Comparison of ENCODE assay signal across 8 cellular contexts in the genomic region with DNA sequence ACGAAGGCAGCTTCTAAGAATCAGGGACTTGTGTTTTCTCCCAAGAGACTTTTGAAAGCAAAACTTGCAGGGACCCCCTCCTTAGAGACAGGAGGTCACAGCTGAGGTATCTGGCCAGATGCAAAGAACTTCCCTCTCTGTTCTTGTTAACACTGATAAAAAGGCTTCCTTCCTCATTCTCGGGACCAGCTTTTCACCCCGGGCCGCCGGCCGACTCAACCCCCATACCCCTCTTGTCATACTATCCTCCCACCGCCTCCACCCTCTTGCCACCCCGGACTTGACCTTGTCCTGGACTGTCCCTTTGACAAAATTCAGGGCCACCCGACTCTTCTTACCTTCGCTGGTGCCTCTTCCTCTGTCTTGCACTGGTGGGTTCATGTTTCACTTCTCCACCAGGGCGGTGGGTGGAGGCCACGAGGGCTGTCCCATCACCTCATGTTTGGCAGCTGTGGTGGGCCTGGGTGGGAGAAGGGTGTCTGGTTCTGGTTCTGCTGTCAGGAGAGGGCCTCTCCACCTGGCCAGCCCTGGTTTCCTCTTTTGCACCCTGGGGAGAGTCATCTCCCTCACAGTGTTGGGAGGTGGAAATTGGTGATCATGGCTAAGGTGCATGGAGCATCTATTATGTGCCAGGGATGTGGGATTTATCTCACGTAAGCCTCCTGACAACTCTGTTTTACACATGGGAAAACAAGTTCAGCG. TPM values are rescaled to one million over a fixed set of nuclear protein-coding genes. Genes with fewer than 3 reads are reported as not detected.
DNase-seq lines count a peak whose midpoint lies in the region; ATAC-seq and TF ChIP-seq lines count a peak whose summit lies in the region.

No MANE protein-coding gene starts in this region.

- H3K36me3 ChIP-seq in naive thymus-derived CD4-positive, alpha-beta T cell (ENCODE audit: control insufficient read depth in 2 of 3, insufficient read depth in 3 of 3, low read length in 3 of 3) = no peaks in the 10 kb centered on the region
- H3K36me3 ChIP-seq in SK-N-SH (replicated peaks in 1 of 2; ENCODE audit: control insufficient read depth in 1 of 2, insufficient read depth in 2 of 2, low read length in 1 of 2) = no peaks in the 10 kb centered on the region
- H3K36me3 ChIP-seq in suprapubic skin = no peaks in the 10 kb centered on the region

- H3K27ac ChIP-seq in naive thymus-derived CD4-positive, alpha-beta T cell (ENCODE audit: low read depth, low read length) = no peak overlapping the region
- H3K27ac ChIP-seq in SK-N-SH (ENCODE audit: low read depth in 2 of 2, low read length in 1 of 2) (no peak overlapping the region), suprapubic skin (no peak overlapping the region)

- H3F3A ChIP-seq in SK-N-SH (replicated peaks; ENCODE audit: insufficient read depth) = no peaks in the 10 kb centered on the region

- H3K27me3 ChIP-seq in naive thymus-derived CD4-positive, alpha-beta T cell (ENCODE audit: control insufficient read depth in 2 of 2, insufficient read depth in 2 of 2, low read length in 2 of 2) = no peaks in the 10 kb centered on the region
- no peaks in the 10 kb centered on the region for H3K27me3 ChIP-seq in SK-N-SH (ENCODE audit: insufficient read depth)
- no peaks in the 10 kb centered on the region for H3K27me3 ChIP-seq in suprapubic skin

- H3K4me3 Mint-ChIP-seq in naive thymus-derived CD4-positive, alpha-beta T cell = peak overlapping the region in 2 of 10 donors; percentile 7 to 65

- H3K36me3 Mint-ChIP-seq in naive thymus-derived CD4-positive, alpha-beta T cell = peaks cover 0 to 11% (median 0%) of the 10 kb centered on the region in 5 donors

- DNase-seq in NAMALWA (ENCODE audit: low spot score) (peak; percentile 86), SK-N-DZ (ENCODE audit: low spot score) (no peak), SK-N-SH (no peak), COLO829 (ENCODE audit: low spot score) (no peak), suprapubic skin (ENCODE audit: low spot score in 2 of 2) (no peak)
- DNase-seq in naive thymus-derived CD4-positive, alpha-beta T cell = no peak

- no peak overlapping the region for H3K4me3 ChIP-seq in naive thymus-derived CD4-positive, alpha-beta T cell (ENCODE audit: low read length)
- H3K4me3 ChIP-seq in SK-N-SH (ENCODE audit: low read depth in 2 of 2, low read length in 1 of 2) (no peak overlapping the region), suprapubic skin (no peak overlapping the region)

- TF ChIP-seq POLR2A in suprapubic skin (IDR thresholded peaks at IDR 0.05) = no peak

- H3K27ac Mint-ChIP-seq in naive thymus-derived CD4-positive, alpha-beta T cell = peak overlapping the region in 1 of 9 donors; percentile 83

- no peak overlapping the region for H3K9ac ChIP-seq in SK-N-SH

- peaks cover 0 to 2% (median 0%) of the 10 kb centered on the region in 11 donors for H3K9me3 Mint-ChIP-seq in naive thymus-derived CD4-positive, alpha-beta T cell

- no peak for TF ChIP-seq CTCF in SK-N-SH (IDR thresholded peaks at IDR 0.05)
- TF ChIP-seq CTCF in suprapubic skin (IDR thresholded peaks at IDR 0.05) = no peak

- TF ChIP-seq RAD21 in SK-N-SH (IDR thresholded peaks at IDR 0.05; ENCODE audit: low read length) = no peak

- CTCF ChIA-PET in naive thymus-derived CD4-positive, alpha-beta T cell (lab: Charles Lee) = interaction anchor here (0.6 kb wide), 1 partner anchor 285 kb away, joined by 3 read pairs; no protein-coding TSS in a partner anchor
- CTCF ChIA-PET in SK-N-SH (lab: Yijun Ruan, JAX) = interaction anchor here (1.0 to 3.1 kb wide), 3 partner anchors 15 to 300 kb away, joined by 3 to 8 read pairs (median 3); partner anchors contain the start of gene BHLHE40

- H3K9me2 ChIP-seq in SK-N-SH = no peaks in the 10 kb centered on the region

- no peaks in the 10 kb centered on the region for H3K79me2 ChIP-seq in SK-N-SH (ENCODE audit: insufficient read depth)

- peaks cover 0 to 8% (median 0%) of the 10 kb centered on the region in 5 donors for H3K27me3 Mint-ChIP-seq in naive thymus-derived CD4-positive, alpha-beta T cell

- H3K4me1 Mint-ChIP-seq in naive thymus-derived CD4-positive, alpha-beta T cell = peaks cover 10 to 74% (median 23%) of the 10 kb centered on the region in 7 donors

- no peaks in the 10 kb centered on the region for H4K20me1 ChIP-seq in SK-N-SH (ENCODE audit: insufficient read depth)

- H3K9me3 ChIP-seq in naive thymus-derived CD4-positive, alpha-beta T cell (ENCODE audit: control insufficient read depth in 2 of 3, low read length in 3 of 3) = no peaks in the 10 kb centered on the region
- H3K9me3 ChIP-seq in SK-N-SH (no peaks in the 10 kb centered on the region), suprapubic skin (no peaks in the 10 kb centered on the region)

- peaks cover 0 to 43% of the 10 kb centered on the region in 2 donors for H3K4me1 ChIP-seq in naive thymus-derived CD4-positive, alpha-beta T cell (ENCODE audit: control insufficient read depth in 2 of 2, insufficient read depth in 2 of 2, low read length in 2 of 2)
- H3K4me1 ChIP-seq in SK-N-SH (ENCODE audit: control insufficient read depth in 1 of 2, insufficient read depth in 2 of 2, low read depth in 1 of 2, low read length in 1 of 2) (peaks cover 0 to 5% of the 10 kb centered on the region in 2 experiments; a peak in 1 of 4 replicates), suprapubic skin (peaks cover 56% of the 10 kb centered on the region)

- ATAC-seq in GM18867 (IDR thresholded peaks at IDR 0.05; ENCODE audit: unreplicated experiment) = peak; percentile 57
- ATAC-seq in HG02571 (IDR thresholded peaks at IDR 0.05; ENCODE audit: unreplicated experiment) = peak; percentile 52
- ATAC-seq in naive thymus-derived CD4-positive, alpha-beta T cell = peak; percentile 60

- WGBS in SK-N-SH (ENCODE audit: low lambda C conversion rate) = 96% methylated on average over 13 of the region's 14 CpGs
- WGBS in suprapubic skin = 87% methylated on average over 14 of the region's 14 CpGs

- TF ChIP-seq EP300 in SK-N-SH (IDR thresholded peaks at IDR 0.05; ENCODE audit: borderline replicate concordance in 1 of 2, low read depth in 1 of 2, low read length in 1 of 2) = no peak
- no peak for TF ChIP-seq EP300 in suprapubic skin (IDR thresholded peaks at IDR 0.05)

- H3K4me2 ChIP-seq in SK-N-SH = no peak overlapping the region

- no peak overlapping the region for H2AFZ ChIP-seq in SK-N-SH (ENCODE audit: low read depth)

- intact Hi-C loops in naive thymus-derived CD4-positive, alpha-beta T cell (cut with micrococcal nuclease) = no loop called here

- POLR2A ChIA-PET in naive thymus-derived CD4-positive, alpha-beta T cell (lab: Charles Lee) = interaction anchor here (0.7 kb wide), 1 partner anchor 33 kb away, joined by 3 read pairs; no protein-coding TSS in a partner anchor
- POLR2A ChIA-PET in SK-N-SH (lab: Yijun Ruan, JAX) = interaction anchor here (0.9 kb wide), 1 partner anchor 29 kb away, joined by 3 read pairs; no protein-coding TSS in a partner anchor

TF ChIP-seq in SK-N-SH, 30 proteins besides CTCF, POLR2A, EP300 and RAD21:
- TF ChIP-seq YY1 (IDR thresholded peaks at IDR 0.05; ENCODE audit: low read depth) (no peak), RXRA (IDR thresholded peaks at IDR 0.05; ENCODE audit: borderline replicate concordance, low read depth) (no peak), EZH2phosphoT487 (IDR thresholded peaks at IDR 0.05; ENCODE audit: borderline replicate concordance, low read depth) (no peak), CHD2 (IDR thresholded peaks at IDR 0.05; ENCODE audit: low read length, partially characterized antibody) (no peak), TCF12 (IDR thresholded peaks at IDR 0.05) (no peak), NRF1 (IDR thresholded peaks at IDR 0.05; ENCODE audit: low read depth, low read length) (no peak)
- TF ChIP-seq, protein P1, sequence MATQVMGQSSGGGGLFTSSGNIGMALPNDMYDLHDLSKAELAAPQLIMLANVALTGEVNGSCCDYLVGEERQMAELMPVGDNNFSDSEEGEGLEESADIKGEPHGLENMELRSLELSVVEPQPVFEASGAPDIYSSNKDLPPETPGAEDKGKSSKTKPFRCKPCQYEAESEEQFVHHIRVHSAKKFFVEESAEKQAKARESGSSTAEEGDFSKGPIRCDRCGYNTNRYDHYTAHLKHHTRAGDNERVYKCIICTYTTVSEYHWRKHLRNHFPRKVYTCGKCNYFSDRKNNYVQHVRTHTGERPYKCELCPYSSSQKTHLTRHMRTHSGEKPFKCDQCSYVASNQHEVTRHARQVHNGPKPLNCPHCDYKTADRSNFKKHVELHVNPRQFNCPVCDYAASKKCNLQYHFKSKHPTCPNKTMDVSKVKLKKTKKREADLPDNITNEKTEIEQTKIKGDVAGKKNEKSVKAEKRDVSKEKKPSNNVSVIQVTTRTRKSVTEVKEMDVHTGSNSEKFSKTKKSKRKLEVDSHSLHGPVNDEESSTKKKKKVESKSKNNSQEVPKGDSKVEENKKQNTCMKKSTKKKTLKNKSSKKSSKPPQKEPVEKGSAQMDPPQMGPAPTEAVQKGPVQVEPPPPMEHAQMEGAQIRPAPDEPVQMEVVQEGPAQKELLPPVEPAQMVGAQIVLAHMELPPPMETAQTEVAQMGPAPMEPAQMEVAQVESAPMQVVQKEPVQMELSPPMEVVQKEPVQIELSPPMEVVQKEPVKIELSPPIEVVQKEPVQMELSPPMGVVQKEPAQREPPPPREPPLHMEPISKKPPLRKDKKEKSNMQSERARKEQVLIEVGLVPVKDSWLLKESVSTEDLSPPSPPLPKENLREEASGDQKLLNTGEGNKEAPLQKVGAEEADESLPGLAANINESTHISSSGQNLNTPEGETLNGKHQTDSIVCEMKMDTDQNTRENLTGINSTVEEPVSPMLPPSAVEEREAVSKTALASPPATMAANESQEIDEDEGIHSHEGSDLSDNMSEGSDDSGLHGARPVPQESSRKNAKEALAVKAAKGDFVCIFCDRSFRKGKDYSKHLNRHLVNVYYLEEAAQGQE (IDR thresholded peaks at IDR 0.05; ENCODE audit: low read depth, low read length) = no peak
TF ChIP-seq in SK-N-SH: peak in this region for 0.

RNA-seq across cellular contexts. Expression of gene BHLHE40, which starts 32.5 kb away (rescaled TPM):
- 100 to 1,000 TPM in 2 of 5 experiments, 10 to 100 TPM in 1, 1 to 10 TPM in 2; 3.9 to 383 (median 71.2) TPM for total RNA-seq in naive thymus-derived CD4-positive, alpha-beta T cell
- 1 to 10 TPM in 1 of 2 donors, under 1 TPM in 1; 0.82 to 3.1 TPM for polyA plus RNA-seq in naive thymus-derived CD4-positive, alpha-beta T cell
- polyA plus RNA-seq in SK-N-DZ (2014; cell fraction: cytosol; rRNA removed) = 0.03 and 0.09 TPM in 2 replicates
- polyA plus RNA-seq in SK-N-DZ (2014; cell fraction: nucleus; rRNA removed) = not detected in 2 replicates
- 47.2 and 62.2 TPM in 2 replicates for polyA plus RNA-seq in SK-N-SH (2012; rRNA removed)
- polyA plus RNA-seq in SK-N-SH (2012; cell fraction: cytosol; rRNA removed) = 23.2 and 33.0 TPM in 2 replicates
- 211 and 257 TPM in 2 replicates for polyA plus RNA-seq in SK-N-SH (2012; cell fraction: nucleus; rRNA removed)
- total RNA-seq in suprapubic skin = 100 to 1,000 TPM in 1 of 4 donors, 10 to 100 TPM in 3; 63.0 to 154 (median 93.3) TPM
